ENCODE assay signal across 15 cellular contexts in genomic region chr16:75197522-75198134, GRCh38. TPM values are rescaled to one million over a fixed set of nuclear protein-coding genes. Genes with fewer than 3 reads are reported as not detected.
DNase-seq lines count a peak whose midpoint lies in the region; ATAC-seq, FAIRE-seq and TF ChIP-seq lines count a peak whose summit lies in the region.
"Had no signal": no experiment of that assay in that cellular context is flagged by ENCODE, and none has a peak within 500 bp of the region (broad histone marks: within the 10 kb centered on the region; RNA-seq: fewer than 3 reads in every experiment).

No MANE protein-coding gene starts in this region.

- no peak for DNase-seq in GM13977 (ENCODE audit: low spot score)
- DNase-seq in K562 (ENCODE audit: extremely low read depth in 1 of 4, low spot score in 3 of 4), result no peak
- DNase-seq in posterior vena cava (ENCODE audit: low spot score), result peak; percentile 24
- no peak for DNase-seq in stimulated activated CD4-positive, alpha-beta T cell treated with anti-CD3 and anti-CD28 coated beads, Interleukin-2, amount 100 ng/mL, for 24 hours
- DNase-seq in Ammon's horn (ENCODE audit: low spot score), result no peak
- DNase-seq in NCI-H526 treated with DMSO at 0.1 percent for 48 hours (lab: John Stamatoyannopoulos, UW), result no peak
- DNase-seq: activated CD4-positive, alpha-beta T cell treated with anti-CD3 and anti-CD28 coated beads for 36 hours; activated naive CD8-positive, alpha-beta T cell treated with anti-CD3 and anti-CD28 coated beads, Interleukin-2, amount 50 U/mL, for 24 hours; MV-4-11; natural killer cell; retina; stimulated activated naive B cell treated with anti-CD40 and anti-IgM and Interleukin-4, amounts not matched to agents 10 μg/mL and 1 μg/mL and 100 μg/mL, for 72 hours had no signal

- no peaks in the 10 kb centered on the region for H3F3A ChIP-seq in Loucy (ENCODE audit: low read depth)

- FAIRE-seq in K562 (lab: Jason Lieb, UNC), result no peak

- H3K9ac ChIP-seq in Loucy (ENCODE audit: low read depth, low read length, poor library complexity, severe bottlenecking), result no peak overlapping the region
- no peak overlapping the region for H3K9ac ChIP-seq in K562 (ENCODE audit: insufficient read depth in 1 of 2, low read depth in 2 of 2, low read length in 2 of 2)

- in situ Hi-C loops in GM13977 (cut with MboI; ENCODE audit: low pct_unique_long_range_greater_than_20kb, low sequenced_read_pairs, unreplicated experiment), result no loop called here
- in situ Hi-C loops in K562 (cut with MboI), result no loop called here

- POLR2A ChIA-PET in K562 (lab: Yijun Ruan, JAX), result interaction anchor here (0.6 kb wide), 1 partner anchor 224 kb away, joined by 3 read pairs; no protein-coding TSS in a partner anchor

- no peak for TF ChIP-seq EP300 in K562 (IDR thresholded peaks at IDR 0.05; ENCODE audit: low read length)

- H3K79me2 ChIP-seq in Loucy (ENCODE audit: insufficient read depth, low read length), result no peaks in the 10 kb centered on the region
- no peaks in the 10 kb centered on the region for H3K79me2 ChIP-seq in K562 (ENCODE audit: control insufficient read depth, insufficient read depth, low read length)

- TF ChIP-seq POLR2A in K562 (conservative IDR thresholded peaks at IDR 0.05), result no peak

- intact Hi-C loops in K562 (cut with micrococcal nuclease), result loop anchor here (2.0 to 5.0 kb wide), 3 partner anchors 35 to 267 kb away; partner anchors contain the start of genes TMEM170A and ZNRF1
- intact Hi-C loops in posterior vena cava (cut with DNase I), result loop anchor here (1.0 to 5.0 kb wide), 2 partner anchors 23 to 205 kb away; no protein-coding TSS in a partner anchor

- TF ChIP-seq RAD21 in K562 (CRISPR knock-in tag; conservative IDR thresholded peaks at IDR 0.05 in 1 of 2, IDR thresholded peaks at IDR 0.05 in 1 of 2), result peak in 1 of 2 experiments; percentile 56; a peak in 2 of 4 replicates

- H3K4me3 ChIP-seq in Loucy (ENCODE audit: low read length, poor library complexity, severe bottlenecking), result peak overlapping the region; percentile 42
- H3K4me3 ChIP-seq in K562, result no peak overlapping the region

- BruUV-seq in K562 (replicated peaks; lab: Mats Ljungman, UMichigan), result no TSS peak

- H3K27me3 ChIP-seq in Loucy (ENCODE audit: insufficient read depth, low read length, poor library complexity, severe bottlenecking), result no peaks in the 10 kb centered on the region
- peaks cover 44 to 51% of the 10 kb centered on the region in 2 experiments for H3K27me3 ChIP-seq in K562 (ENCODE audit: control insufficient read depth in 2 of 2, insufficient read depth in 2 of 2, low read length in 2 of 2)

- H3K36me3 ChIP-seq in Loucy (ENCODE audit: insufficient read depth, low read length), result no peaks in the 10 kb centered on the region
- no peaks in the 10 kb centered on the region for H3K36me3 ChIP-seq in K562 (ENCODE audit: control insufficient read depth, insufficient read depth, low read length)

- TF ChIP-seq CTCF in GM13977 (IDR thresholded peaks at IDR 0.05; ENCODE audit: extremely low read depth, insufficient read depth, missing control alignments) (peak; percentile 17), Loucy (conservative IDR thresholded peaks at IDR 0.05; ENCODE audit: low read length) (peak; percentile 26; the same call in 1 of the 2 replicates), K562 (IDR thresholded peaks at IDR 0.05 in 2 of 3, conservative IDR thresholded peaks at IDR 0.05 in 1 of 3; ENCODE audit: insufficient read depth in 2 of 3, low read depth in 1 of 3, low read length in 3 of 3) (peak; percentile 26 to 41 (median 32); a peak in 3 of 6 replicates)

- H3K4me2 ChIP-seq in Loucy (ENCODE audit: low read depth, low read length, poor library complexity, severe bottlenecking), result peak overlapping the region; percentile 60
- peak overlapping the region; percentile 60 for H3K4me2 ChIP-seq in K562 (ENCODE audit: insufficient read depth, low read length)

- CTCF ChIA-PET in K562 (lab: Yijun Ruan, JAX; ENCODE audit: low intra/inter-chr PET ratio), result interaction anchor here (2.0 kb wide), 1 partner anchor 266 kb away, joined by 6 read pairs; the partner anchor contains the start of gene TMEM170A

- H3K4me1 ChIP-seq in Loucy (ENCODE audit: insufficient read depth, low read length, poor library complexity, severe bottlenecking), result peaks cover 9% of the 10 kb centered on the region
- H3K4me1 ChIP-seq in K562 (replicated peaks in 1 of 2; ENCODE audit: control insufficient read depth in 2 of 2, insufficient read depth in 2 of 2, low read length in 2 of 2), result peaks cover 0 to 8% of the 10 kb centered on the region in 2 experiments; a peak in 3 of 5 replicates

- H2AFZ ChIP-seq in Loucy (ENCODE audit: low read length) (peak overlapping the region; percentile 30), K562 (ENCODE audit: low read depth, low read length) (peak overlapping the region; percentile 65; the same call in 1 of the 2 replicates)

- ATAC-seq in K562, result peak; percentile 33
- ATAC-seq: activated CD4-positive, alpha-beta T cell treated with anti-CD3 and anti-CD28 coated beads for 36 hours; activated naive CD8-positive, alpha-beta T cell treated with anti-CD3 and anti-CD28 coated beads, Interleukin-2, amount 50 U/mL, for 24 hours; natural killer cell; stimulated activated naive B cell treated with anti-CD40 and anti-IgM and Interleukin-4, amounts not matched to agents 10 μg/mL and 1 μg/mL and 100 μg/mL, for 72 hours had no signal

- no peaks in the 10 kb centered on the region for H4K20me1 ChIP-seq in Loucy (ENCODE audit: insufficient read depth, low read length, poor library complexity, severe bottlenecking)
- H4K20me1 ChIP-seq in K562 (replicated peaks; ENCODE audit: control insufficient read depth, insufficient read depth, low read length), result no peaks in the 10 kb centered on the region

- H3K9me2 ChIP-seq in Loucy (replicated peaks; ENCODE audit: low read depth, low read length), result no peaks in the 10 kb centered on the region

- no peaks in the 10 kb centered on the region for H3K9me3 ChIP-seq in Loucy (ENCODE audit: insufficient read depth, low read depth, low read length)
- H3K9me3 ChIP-seq in K562 (replicated peaks; ENCODE audit: control insufficient read depth, insufficient read depth, low read depth, low read length), result no peaks in the 10 kb centered on the region

- H3K9me1 ChIP-seq in K562 (ENCODE audit: control insufficient read depth, insufficient read depth, low read length), result no peaks in the 10 kb centered on the region

- no peak overlapping the region for H3K27ac ChIP-seq in K562 (ENCODE audit: extremely low read depth, low read depth, low read length)

- WGBS in K562 (ENCODE audit: insufficient coverage, low coverage, missing lambda C conversion rate), result 9% methylated on average over 14 of the region's 14 CpGs

RNA-seq across cellular contexts. Expression of gene CTRB2, which starts 9.3 kb away (rescaled TPM):
- total RNA-seq in K562 (2011; cell fraction: chromatin; rRNA removed; ENCODE audit: low replicate concordance), result not detected in 2 replicates
- not detected in 2 replicates for total RNA-seq in K562 (2011; cell fraction: nucleolus; rRNA removed)
- not detected in 2 replicates for total RNA-seq in K562 (2011; cell fraction: nucleoplasm; rRNA removed)
- total RNA-seq in K562 (2014; rRNA removed) (not detected in 2 replicates), K562 (2014; rRNA removed; fragmentation: Illumina TruSeq; extraction: Trizol) (not detected in 2 replicates), K562 (2015; rRNA removed; fragmentation: Illumina TruSeq; extraction: Trizol) (not detected in 2 replicates), K562 (2021) (5.1 and 7.3 TPM in 2 replicates), posterior vena cava (1 to 10 TPM in 1 of 2 donors, under 1 TPM in 1; 0.79 to 9.1 TPM)
- polyA plus RNA-seq in K562 (2011; rRNA removed) (not detected in 2 replicates), K562 (2014; fragmentation: Illumina TruSeq; extraction: Trizol) (not detected in 2 replicates), K562 (2014; fragmentation: Nextera tagmentation; extraction: Ambion mirVana) (not detected), K562 (2014; rRNA removed) (not detected in 2 replicates)
- not detected in 2 replicates for polyA plus RNA-seq in K562 (2011; cell fraction: cytosol; rRNA removed)
- not detected in 2 replicates for polyA plus RNA-seq in K562 (2011; cell fraction: nucleus; rRNA removed)
- polyA plus RNA-seq in K562 (2012), result not detected in 2 replicates
- polyA minus RNA-seq in K562 (2011; rRNA and poly(A)+ RNA removed), result not detected in 2 replicates
- polyA minus RNA-seq in K562 (2011; cell fraction: cytosol; rRNA and poly(A)+ RNA removed), result not detected in 2 replicates
- not detected in 2 replicates for polyA minus RNA-seq in K562 (2011; cell fraction: nucleus; rRNA and poly(A)+ RNA removed)
- total RNA-seq: activated CD4-positive, alpha-beta T cell treated with anti-CD3 and anti-CD28 coated beads for 36 hours; cerebellum; epithelial cell of proximal tubule; natural killer cell had no signal

RNA-seq across cellular contexts. Expression of gene CTRB1, which starts 21.2 kb away (rescaled TPM):
- not detected in 2 replicates for total RNA-seq in K562 (2011; cell fraction: chromatin; rRNA removed; ENCODE audit: low replicate concordance)
- total RNA-seq in K562 (2011; cell fraction: nucleolus; rRNA removed), result not detected in 2 replicates
- total RNA-seq in K562 (2011; cell fraction: nucleoplasm; rRNA removed), result not detected in 2 replicates
- total RNA-seq in K562 (2014; rRNA removed) (not detected in 2 replicates), K562 (2014; rRNA removed; fragmentation: Illumina TruSeq; extraction: Trizol) (not detected in 2 replicates), K562 (2015; rRNA removed; fragmentation: Illumina TruSeq; extraction: Trizol) (not detected in 2 replicates), K562 (2021) (2.3 and 5.3 TPM in 2 replicates), posterior vena cava (1 to 10 TPM in 1 of 2 donors, not detected in 1; 4.0 TPM)
- polyA plus RNA-seq in K562 (2011; rRNA removed) (not detected in 2 replicates), K562 (2014; fragmentation: Illumina TruSeq; extraction: Trizol) (not detected in 2 replicates), K562 (2014; fragmentation: Nextera tagmentation; extraction: Ambion mirVana) (not detected), K562 (2014; rRNA removed) (not detected in 2 replicates)
- polyA plus RNA-seq in K562 (2011; cell fraction: cytosol; rRNA removed), result not detected in 2 replicates
- not detected in 2 replicates for polyA plus RNA-seq in K562 (2011; cell fraction: nucleus; rRNA removed)
- polyA plus RNA-seq in K562 (2012), result not detected in 2 replicates
- not detected in 2 replicates for polyA minus RNA-seq in K562 (2011; rRNA and poly(A)+ RNA removed)
- not detected in 2 replicates for polyA minus RNA-seq in K562 (2011; cell fraction: cytosol; rRNA and poly(A)+ RNA removed)
- polyA minus RNA-seq in K562 (2011; cell fraction: nucleus; rRNA and poly(A)+ RNA removed), result not detected in 2 replicates
- total RNA-seq: activated CD4-positive, alpha-beta T cell treated with anti-CD3 and anti-CD28 coated beads for 36 hours; cerebellum; epithelial cell of proximal tubule; natural killer cell had no signal

RNA-seq across cellular contexts. Expression of gene ZFP1, which starts 49.3 kb away (rescaled TPM):
- 4.7 and 12.9 TPM in 2 replicates for total RNA-seq in K562 (2011; cell fraction: chromatin; rRNA removed; ENCODE audit: low replicate concordance)
- total RNA-seq in K562 (2011; cell fraction: nucleolus; rRNA removed), result 5.0 and 6.2 TPM in 2 replicates
- total RNA-seq in K562 (2011; cell fraction: nucleoplasm; rRNA removed), result 7.3 and 8.8 TPM in 2 replicates
- 9.3 and 10.4 TPM in 2 replicates for total RNA-seq in K562 (2014; rRNA removed)
- total RNA-seq in K562 (2014; rRNA removed; fragmentation: Illumina TruSeq; extraction: Trizol), result 14.7 and 16.1 TPM in 2 replicates
- 13.7 and 14.0 TPM in 2 replicates for total RNA-seq in K562 (2015; rRNA removed; fragmentation: Illumina TruSeq; extraction: Trizol)
- total RNA-seq in K562 (2021), result 10.8 and 14.7 TPM in 2 replicates
- polyA plus RNA-seq in K562 (2011; rRNA removed), result 10.8 and 13.3 TPM in 2 replicates
- 2.9 and 4.8 TPM in 2 replicates for polyA plus RNA-seq in K562 (2011; cell fraction: cytosol; rRNA removed)
- polyA plus RNA-seq in K562 (2011; cell fraction: nucleus; rRNA removed), result 3.9 and 4.2 TPM in 2 replicates
- polyA plus RNA-seq in K562 (2012), result 5.4 and 6.8 TPM in 2 replicates
- 11.4 and 11.6 TPM in 2 replicates for polyA plus RNA-seq in K562 (2014; fragmentation: Illumina TruSeq; extraction: Trizol)
- polyA plus RNA-seq in K562 (2014; fragmentation: Nextera tagmentation; extraction: Ambion mirVana), result 1 to 10 TPM; 2.6 to 4.1 TPM
- 5.2 and 6.5 TPM in 2 replicates for polyA plus RNA-seq in K562 (2014; rRNA removed)
- polyA minus RNA-seq in K562 (2011; rRNA and poly(A)+ RNA removed), result 14.8 and 15.0 TPM in 2 replicates
- polyA minus RNA-seq in K562 (2011; cell fraction: cytosol; rRNA and poly(A)+ RNA removed), result 10.2 and 12.6 TPM in 2 replicates
- 5.3 and 7.8 TPM in 2 replicates for polyA minus RNA-seq in K562 (2011; cell fraction: nucleus; rRNA and poly(A)+ RNA removed)
- 10 to 100 TPM in 1 of 2 donors, 1 to 10 TPM in 1; 9.1 to 10.2 TPM for total RNA-seq in posterior vena cava

RNA-seq across cellular contexts. Expression of gene BCAR1, which starts 53.8 kb away (rescaled TPM):
- 30.5 and 82.5 TPM in 2 replicates for total RNA-seq in K562 (2011; cell fraction: chromatin; rRNA removed; ENCODE audit: low replicate concordance)
- total RNA-seq in K562 (2011; cell fraction: nucleolus; rRNA removed), result 37.8 and 38.7 TPM in 2 replicates
- total RNA-seq in K562 (2011; cell fraction: nucleoplasm; rRNA removed), result 29.8 and 32.0 TPM in 2 replicates
- total RNA-seq in K562 (2014; rRNA removed) (14.1 and 16.0 TPM in 2 replicates), K562 (2014; rRNA removed; fragmentation: Illumina TruSeq; extraction: Trizol) (1.1 and 1.7 TPM in 2 replicates), K562 (2015; rRNA removed; fragmentation: Illumina TruSeq; extraction: Trizol) (7.2 and 8.8 TPM in 2 replicates), K562 (2021) (25.6 and 26.3 TPM in 2 replicates), posterior vena cava (100 to 1,000 TPM in 1 of 2 donors, 10 to 100 TPM in 1; 48.7 to 104 TPM)
- polyA plus RNA-seq in K562 (2011; rRNA removed) (3.6 and 6.0 TPM in 2 replicates), K562 (2014; fragmentation: Illumina TruSeq; extraction: Trizol) (3.4 and 11.4 TPM in 2 replicates), K562 (2014; fragmentation: Nextera tagmentation; extraction: Ambion mirVana) (under 1 TPM; 0.10 to 0.13 TPM), K562 (2014; rRNA removed) (9.8 and 10.5 TPM in 2 replicates)
- polyA plus RNA-seq in K562 (2011; cell fraction: cytosol; rRNA removed), result 3.6 and 13.5 TPM in 2 replicates
- 21.5 and 40.4 TPM in 2 replicates for polyA plus RNA-seq in K562 (2011; cell fraction: nucleus; rRNA removed)
- polyA plus RNA-seq in K562 (2012), result 14.6 and 20.3 TPM in 2 replicates
- 5.7 and 5.9 TPM in 2 replicates for polyA minus RNA-seq in K562 (2011; rRNA and poly(A)+ RNA removed)
- polyA minus RNA-seq in K562 (2011; cell fraction: cytosol; rRNA and poly(A)+ RNA removed), result 6.9 and 14.9 TPM in 2 replicates
- 16.6 and 18.6 TPM in 2 replicates for polyA minus RNA-seq in K562 (2011; cell fraction: nucleus; rRNA and poly(A)+ RNA removed)
- total RNA-seq: natural killer cell had no signal
